ENCODE assay signal across 8 cellular contexts in the genomic region with DNA sequence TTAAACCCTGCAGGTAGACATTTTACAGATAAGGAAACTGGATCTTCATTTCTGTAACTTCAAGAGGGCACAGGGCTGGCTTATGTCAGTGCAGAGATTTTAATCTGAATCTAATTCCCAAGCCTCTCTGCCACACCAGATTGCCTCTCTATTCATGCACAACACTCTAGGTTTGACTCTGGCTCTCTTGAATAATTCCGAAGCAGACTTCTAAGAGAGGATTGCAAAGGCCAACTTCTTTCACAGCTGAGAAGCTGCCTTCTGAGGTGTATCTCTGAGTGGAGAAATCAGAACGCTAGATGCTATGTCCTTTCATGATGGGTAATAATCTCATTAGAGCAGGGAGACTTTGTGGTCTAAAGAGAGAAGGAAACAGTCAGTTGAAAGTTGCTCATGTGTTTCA. TPM values are rescaled to one million over a fixed set of nuclear protein-coding genes. Genes with fewer than 3 reads are reported as not detected.
DNase-seq lines count a peak whose midpoint lies in the region; ATAC-seq and TF ChIP-seq lines count a peak whose summit lies in the region.

No MANE protein-coding gene starts in this region.

- TF ChIP-seq POLR2A in sigmoid colon (IDR thresholded peaks at IDR 0.05), result no peak

- H2AK5ac ChIP-seq in mesendoderm (ENCODE audit: low read length), result no peak overlapping the region

- H3K27ac Mint-ChIP-seq in immature natural killer cell, result peak overlapping the region; percentile 71 to 89 (median 86)

- H3K9me3 ChIP-seq in sigmoid colon, result no peaks in the 10 kb centered on the region

- no peak overlapping the region for H3K18ac ChIP-seq in mesendoderm (ENCODE audit: low read length)

- H4K8ac ChIP-seq in mesendoderm (ENCODE audit: low read depth, low read length), result no peak overlapping the region

- no peak for TF ChIP-seq EP300 in sigmoid colon (IDR thresholded peaks at IDR 0.05)

- H3K36me3 Mint-ChIP-seq in immature natural killer cell, result peaks cover 2 to 4% (median 3%) of the 10 kb centered on the region in 3 donors

- no peak overlapping the region for H3K4ac ChIP-seq in mesendoderm (ENCODE audit: low read depth, low read length)

- no peak overlapping the region for H3K9ac ChIP-seq in mesendoderm (ENCODE audit: low read length)

- no peak for TF ChIP-seq CTCF in coronary artery (IDR thresholded peaks at IDR 0.05)
- TF ChIP-seq CTCF in sigmoid colon (IDR thresholded peaks at IDR 0.05), result no peak

- WGBS in sigmoid colon, 2 donors, result 57 to 77% methylated on average over 2 of the region's 2 CpGs
- no CpG with 5 or more reads among the region's 2 CpGs for WGBS in mesendoderm (ENCODE audit: extremely low coverage, insufficient coverage, low lambda C conversion rate)

- H2BK5ac ChIP-seq in mesendoderm (ENCODE audit: low read length), result no peak overlapping the region

- H3K4me2 ChIP-seq in mesendoderm (ENCODE audit: low read length), result no peak overlapping the region

- H2BK15ac ChIP-seq in mesendoderm (replicated peaks; ENCODE audit: low read depth), result no peak overlapping the region

- peaks cover 0 to 4% (median 0%) of the 10 kb centered on the region in 6 donors for H3K9me3 Mint-ChIP-seq in immature natural killer cell

- peaks cover 0 to 2% (median 1%) of the 10 kb centered on the region in 3 donors for H3K27me3 Mint-ChIP-seq in immature natural killer cell (ENCODE audit: low read depth in 3 of 3)

- no peak overlapping the region for H4K5ac ChIP-seq in mesendoderm (ENCODE audit: low read length)

- no peak overlapping the region for H3K56ac ChIP-seq in mesendoderm (ENCODE audit: low read length)

- H3K4me1 Mint-ChIP-seq in immature natural killer cell, result peaks cover 82 to 83% of the 10 kb centered on the region in 2 donors

- ATAC-seq in GM18498 (IDR thresholded peaks at IDR 0.05; ENCODE audit: unreplicated experiment) (peak; percentile 61), GM21526 (IDR thresholded peaks at IDR 0.05; ENCODE audit: low FRiP score, unreplicated experiment) (peak; percentile 44), HG03520 (IDR thresholded peaks at IDR 0.05; ENCODE audit: unreplicated experiment) (peak; percentile 51)

- no peak overlapping the region for H2BK120ac ChIP-seq in mesendoderm (ENCODE audit: low read depth, low read length)

- no peak overlapping the region for H3K23ac ChIP-seq in mesendoderm (ENCODE audit: low read length)

- H3K79me2 ChIP-seq in mesendoderm (ENCODE audit: control insufficient read depth, insufficient read depth, low read length), result no peaks in the 10 kb centered on the region

- intact Hi-C loops in sigmoid colon (cut with DNase I), result no loop called here

- H3K4me1 ChIP-seq in sigmoid colon (peaks cover 0 to 28% (median 3%) of the 10 kb centered on the region in 4 donors), mesendoderm (ENCODE audit: control insufficient read depth, low read depth, low read length) (no peaks in the 10 kb centered on the region)

- DNase-seq in immature natural killer cell (no peak), NOMO-1 treated with DMSO at 0.1 percent for 48 hours (lab: John Stamatoyannopoulos, UW; ENCODE audit: unreplicated experiment) (no peak), coronary artery (ENCODE audit: low spot score) (no peak), sigmoid colon (no peak), mesendoderm (no peak)

- no peak overlapping the region for H3K4me3 ChIP-seq in coronary artery
- H3K4me3 ChIP-seq in sigmoid colon, result no peak overlapping the region
- H3K4me3 ChIP-seq in mesendoderm (ENCODE audit: low read length), result no peak overlapping the region

- no peaks in the 10 kb centered on the region for H3K36me3 ChIP-seq in sigmoid colon
- H3K36me3 ChIP-seq in mesendoderm (ENCODE audit: control insufficient read depth, insufficient read depth, low read length), result no peaks in the 10 kb centered on the region

- H3K27ac ChIP-seq in coronary artery (no peak overlapping the region), sigmoid colon (no peak overlapping the region), mesendoderm (ENCODE audit: low read depth, low read length) (no peak overlapping the region)

- H3K27me3 ChIP-seq in sigmoid colon (no peaks in the 10 kb centered on the region), mesendoderm (ENCODE audit: insufficient read depth, low read length, poor library complexity) (no peaks in the 10 kb centered on the region)

- peaks cover 5% of the 10 kb centered on the region for H3K79me1 ChIP-seq in mesendoderm (ENCODE audit: low read length)

- peak overlapping the region; percentile 59 to 80 (median 72) for H3K4me3 Mint-ChIP-seq in immature natural killer cell

RNA-seq across cellular contexts. Expression of gene MGAT5, which starts 20.1 kb away (rescaled TPM):
- polyA plus RNA-seq in immature natural killer cell (1 to 10 TPM; 2.2 to 7.3 (median 4.0) TPM), sigmoid colon (10 to 100 TPM in 1 of 3 donors, 1 to 10 TPM in 2; 3.0 to 30.3 (median 5.3) TPM)
- 10 to 100 TPM; 28.9 to 42.4 (median 30.8) TPM for total RNA-seq in sigmoid colon
- 18.2 TPM for polyA plus RNA-seq in mesendoderm (2013, experiment 1 of 2)
- 17.0 TPM for polyA plus RNA-seq in mesendoderm (2013, experiment 2 of 2)
